ENCODE assay signal across 18 cellular contexts in the genomic region with DNA sequence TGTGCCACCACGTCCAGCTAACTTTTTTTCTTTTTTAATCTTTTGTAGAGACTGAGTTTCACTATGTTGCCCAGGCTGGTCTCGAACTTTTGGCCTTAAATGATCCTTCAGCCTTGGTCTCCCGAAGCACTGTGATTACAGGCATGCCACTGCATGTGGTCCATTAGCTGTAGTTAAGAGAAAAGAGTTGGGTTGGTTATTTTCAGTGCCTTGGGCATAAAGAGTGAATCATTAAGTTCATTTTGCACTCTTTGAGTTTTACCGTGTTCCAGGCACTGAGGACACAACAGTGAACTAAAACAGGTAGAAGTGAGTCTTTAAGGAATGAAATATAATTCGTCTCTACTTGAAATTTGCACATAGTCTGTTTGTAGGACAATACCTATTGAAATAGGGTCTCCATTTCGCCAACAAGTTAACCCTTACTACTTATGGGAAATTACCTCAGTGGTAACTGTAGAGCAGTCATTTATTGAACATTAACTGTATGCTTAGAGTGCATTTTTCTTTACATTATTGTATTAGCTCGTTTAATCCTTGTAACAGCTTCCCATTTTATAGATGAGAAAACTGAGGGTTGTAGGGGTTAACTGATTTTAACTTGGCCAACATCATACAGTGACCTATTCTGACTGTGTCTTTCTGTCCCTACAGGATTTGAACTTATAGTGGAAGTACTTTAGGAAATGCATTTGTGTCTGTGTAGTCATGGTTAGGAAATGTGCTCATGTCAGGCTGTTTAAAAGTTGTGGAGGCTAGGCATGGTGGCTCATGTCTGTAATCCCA. TPM values are rescaled to one million over a fixed set of nuclear protein-coding genes. Genes with fewer than 3 reads are reported as not detected.
DNase-seq lines count a peak whose midpoint lies in the region; ATAC-seq, FAIRE-seq and TF ChIP-seq lines count a peak whose summit lies in the region.
"Had no signal": no experiment of that assay in that cellular context is flagged by ENCODE, and none has a peak within 500 bp of the region (broad histone marks: within the 10 kb centered on the region; RNA-seq: fewer than 3 reads in every experiment).

No MANE protein-coding gene starts in this region.

- peaks cover 100% of the 10 kb centered on the region for H3K4me1 ChIP-seq in left ventricle myocardium inferior

- H3K27ac ChIP-seq in left ventricle myocardium inferior (replicated peaks): peak overlapping the region; percentile 94

- H3K36me3 ChIP-seq in left ventricle myocardium inferior: no peaks in the 10 kb centered on the region

- no peak for DNase-seq in left ventricle myocardium inferior
- no peak for DNase-seq in cardiac septum (ENCODE audit: low spot score)
- DNase-seq in effector memory CD8-positive, alpha-beta T cell: no peak
- DNase-seq in urothelium cell line (ENCODE audit: low spot score): no peak
- no peak for DNase-seq in GDM1 (lab: John Stamatoyannopoulos, UW)
- no peak for DNase-seq in activated naive CD4-positive, alpha-beta T cell treated with anti-CD3 and anti-CD28 coated beads, Interleukin-2, amount 50 U/mL, for 16 hours
- DNase-seq in amniotic stem cell (lab: John Stamatoyannopoulos, UW): no peak
- DNase-seq: activated CD8-positive, alpha-beta memory T cell treated with anti-CD3 and anti-CD28 coated beads, Interleukin-2, amount 10 ng/mL, durations not matched to agents 7 days and 5 days; cortex of kidney; DMS 273 treated with DMSO at 0.1 percent for 48 hours; NCI-H1105; NCI-H510A treated with DMSO at 0.1 percent for 48 hours had no signal

- H3K4me3 ChIP-seq in left ventricle myocardium inferior: no peak overlapping the region

- H3K27me3 Mint-ChIP-seq in effector memory CD8-positive, alpha-beta T cell: no peaks in the 10 kb centered on the region
- H3K27me3 Mint-ChIP-seq in nephron (ENCODE audit: low read depth): no peaks in the 10 kb centered on the region
- H3K27me3 Mint-ChIP-seq: activated CD8-positive, alpha-beta memory T cell treated with anti-CD3 and anti-CD28 coated beads, Interleukin-2, amount 10 ng/mL, durations not matched to agents 7 days and 5 days; activated naive CD4-positive, alpha-beta T cell treated with anti-CD3 and anti-CD28 coated beads, Interleukin-2, amount 50 U/mL, for 24 hours; progenitor cell of endocrine pancreas had no signal

- no peaks in the 10 kb centered on the region for H3K9me3 Mint-ChIP-seq in effector memory CD8-positive, alpha-beta T cell
- no peaks in the 10 kb centered on the region for H3K9me3 Mint-ChIP-seq in nephron
- H3K9me3 Mint-ChIP-seq: activated naive CD4-positive, alpha-beta T cell treated with anti-CD3 and anti-CD28 coated beads, Interleukin-2, amount 50 U/mL, for 24 hours had no signal

- no peaks in the 10 kb centered on the region for H3K9me3 ChIP-seq in left ventricle myocardium inferior (replicated peaks)

- intact Hi-C loops in left ventricle myocardium inferior (cut with micrococcal nuclease) (no loop called here), cardiac septum (cut with DNase I) (no loop called here)

- H3K27ac Mint-ChIP-seq in effector memory CD8-positive, alpha-beta T cell: peak overlapping the region; percentile 42 to 79
- peak overlapping the region; percentile 65 to 97 (median 91) for H3K27ac Mint-ChIP-seq in nephron
- H3K27ac Mint-ChIP-seq: activated CD8-positive, alpha-beta memory T cell treated with anti-CD3 and anti-CD28 coated beads, Interleukin-2, amount 10 ng/mL, durations not matched to agents 7 days and 5 days; activated naive CD4-positive, alpha-beta T cell treated with anti-CD3 and anti-CD28 coated beads, Interleukin-2, amount 50 U/mL, for 24 hours had no signal

- no peaks in the 10 kb centered on the region for H3K27me3 ChIP-seq in left ventricle myocardium inferior (ENCODE audit: low read depth)

- ATAC-seq in effector memory CD8-positive, alpha-beta T cell (replicated peaks): no peak
- ATAC-seq: activated CD8-positive, alpha-beta memory T cell treated with anti-CD3 and anti-CD28 coated beads, Interleukin-2, amount 10 ng/mL, durations not matched to agents 7 days and 5 days; HCT116 had no signal

- peak; percentile 9 for FAIRE-seq in urothelium cell line (lab: Jason Lieb, UNC)
- FAIRE-seq: A204.1, frontal cortex had no signal

- no peak for TF ChIP-seq CTCF in left ventricle myocardium inferior (IDR thresholded peaks at IDR 0.05; ENCODE audit: borderline replicate concordance)
- TF ChIP-seq CTCF in nephron (IDR thresholded peaks at IDR 0.05; ENCODE audit: unreplicated experiment in 3 of 3): no peak

- H3K4me3 Mint-ChIP-seq in effector memory CD8-positive, alpha-beta T cell: no peak overlapping the region
- H3K4me3 Mint-ChIP-seq in nephron: no peak overlapping the region
- H3K4me3 Mint-ChIP-seq: activated CD8-positive, alpha-beta memory T cell treated with anti-CD3 and anti-CD28 coated beads, Interleukin-2, amount 10 ng/mL, durations not matched to agents 7 days and 5 days; activated naive CD4-positive, alpha-beta T cell treated with anti-CD3 and anti-CD28 coated beads, Interleukin-2, amount 50 U/mL, for 24 hours had no signal

- peaks cover 16% of the 10 kb centered on the region for H3K36me3 Mint-ChIP-seq in effector memory CD8-positive, alpha-beta T cell (ENCODE audit: insufficient read depth)
- no peaks in the 10 kb centered on the region for H3K36me3 Mint-ChIP-seq in nephron (ENCODE audit: low read depth)
- H3K36me3 Mint-ChIP-seq: activated CD8-positive, alpha-beta memory T cell treated with anti-CD3 and anti-CD28 coated beads, Interleukin-2, amount 10 ng/mL, durations not matched to agents 7 days and 5 days; activated naive CD4-positive, alpha-beta T cell treated with anti-CD3 and anti-CD28 coated beads, Interleukin-2, amount 50 U/mL, for 24 hours had no signal

- H3K4me1 Mint-ChIP-seq in effector memory CD8-positive, alpha-beta T cell (ENCODE audit: low read depth in 2 of 2): peaks cover 31 to 34% of the 10 kb centered on the region in 2 donors
- H3K4me1 Mint-ChIP-seq in nephron: peaks cover 70% of the 10 kb centered on the region
- H3K4me1 Mint-ChIP-seq: activated CD8-positive, alpha-beta memory T cell treated with anti-CD3 and anti-CD28 coated beads, Interleukin-2, amount 10 ng/mL, durations not matched to agents 7 days and 5 days had no signal

RNA-seq across cellular contexts. Expression of gene TRAK1, which starts 22.7 kb away (rescaled TPM):
- total RNA-seq in left ventricle myocardium inferior: 264 TPM
- total RNA-seq in cardiac septum: 246 TPM
